Comparison of ENCODE assay signal across 8 cellular contexts in genomic region chr9:132411091-132411508, GRCh38. TPM values are rescaled to one million over a fixed set of nuclear protein-coding genes. Genes with fewer than 3 reads are reported as not detected.
A peak's percentile ranks its signal among the peaks of the same experiment; 100 is the strongest.
DNase-seq lines count a peak whose midpoint lies in the region; ATAC-seq and TF ChIP-seq lines count a peak whose summit lies in the region.

No MANE protein-coding gene starts in this region.

- no peak overlapping the region for H3K14ac ChIP-seq in trophoblast cell (ENCODE audit: low read length)

- no CpG with 5 or more reads among the region's 20 CpGs for WGBS in trophoblast cell (ENCODE audit: extremely low coverage, insufficient coverage, insufficient read length)

- H3K27me3 Mint-ChIP-seq in Caco-2 (ENCODE audit: insufficient read depth, unreplicated experiment), result peaks cover 22% of the 10 kb centered on the region

- H4K8ac ChIP-seq in trophoblast cell (ENCODE audit: low read depth, low read length), result no peak overlapping the region

- no peak overlapping the region for H3K27ac Mint-ChIP-seq in Caco-2 (ENCODE audit: unreplicated experiment)

- no peak overlapping the region for H2BK120ac ChIP-seq in trophoblast cell (ENCODE audit: insufficient read depth, low read length, poor library complexity)

- H3K36me3 Mint-ChIP-seq in Caco-2 (ENCODE audit: insufficient read depth, unreplicated experiment), result peaks cover 8% of the 10 kb centered on the region

- H2AK5ac ChIP-seq in trophoblast cell (ENCODE audit: low read length), result no peak overlapping the region

- no peak overlapping the region for H3K23ac ChIP-seq in trophoblast cell (ENCODE audit: low read length)

- H3K4me3 ChIP-seq in Caco-2 (ENCODE audit: low read depth, low read length) (no peak overlapping the region), trophoblast cell (ENCODE audit: low read depth, low read length) (no peak overlapping the region)

- H4K91ac ChIP-seq in trophoblast cell (ENCODE audit: low read depth, low read length), result no peak overlapping the region

- intact Hi-C loops in Caco-2 (cut with micrococcal nuclease; ENCODE audit: unreplicated experiment), result loop anchor here (1.0 to 2.0 kb wide), 4 partner anchors 48 to 240 kb away; no protein-coding TSS in a partner anchor

- H3K4me3 Mint-ChIP-seq in Caco-2 (ENCODE audit: unreplicated experiment), result peak overlapping the region; percentile 61

- H3K36me3 ChIP-seq in Caco-2 (ENCODE audit: control insufficient read depth, insufficient read depth, low read length) (no peaks in the 10 kb centered on the region), trophoblast cell (ENCODE audit: control insufficient read depth in 1 of 2, insufficient read depth in 2 of 2, low read length in 2 of 2) (no peaks in the 10 kb centered on the region)

- H3K27ac ChIP-seq in foreskin keratinocyte (no peak overlapping the region), trophoblast cell (ENCODE audit: low read depth, low read length) (no peak overlapping the region)

- H3K4me1 ChIP-seq in Caco-2 (peaks cover 13% of the 10 kb centered on the region), foreskin keratinocyte (no peaks in the 10 kb centered on the region), trophoblast cell (ENCODE audit: control insufficient read depth in 1 of 2, insufficient read depth in 2 of 2, low read length in 2 of 2) (peaks cover 8 to 14% of the 10 kb centered on the region in 2 experiments)

- no peak overlapping the region for H2BK5ac ChIP-seq in trophoblast cell (ENCODE audit: low read depth, low read length, poor library complexity)

- H3K27me3 ChIP-seq in Caco-2 (replicated peaks; ENCODE audit: control insufficient read depth, insufficient read depth, low read length) (peaks cover 2% of the 10 kb centered on the region; the same call in 1 of the 2 replicates), foreskin keratinocyte (peaks cover 67% of the 10 kb centered on the region), trophoblast cell (ENCODE audit: insufficient read depth, low read length) (peaks cover 17% of the 10 kb centered on the region)

- BruUV-seq in Caco-2 (replicated peaks; lab: Mats Ljungman, UMichigan), result no TSS peak

- H3K9ac ChIP-seq in trophoblast cell (ENCODE audit: low read length), result no peak overlapping the region

- no peaks in the 10 kb centered on the region for H3K79me2 ChIP-seq in trophoblast cell (ENCODE audit: control insufficient read depth, insufficient read depth, low read length, poor library complexity)

- no peak overlapping the region for H2AFZ ChIP-seq in trophoblast cell (ENCODE audit: insufficient read depth, low read length, poor library complexity)

- H3K9me3 Mint-ChIP-seq in Caco-2 (ENCODE audit: unreplicated experiment), result no peaks in the 10 kb centered on the region

- peaks cover 2% of the 10 kb centered on the region for H3K79me1 ChIP-seq in trophoblast cell (ENCODE audit: low read length)

- H2BK12ac ChIP-seq in trophoblast cell (ENCODE audit: low read length), result no peak overlapping the region

- peaks cover 7% of the 10 kb centered on the region for H3K4me1 Mint-ChIP-seq in Caco-2 (ENCODE audit: low read depth, unreplicated experiment)

- peak; percentile 80 to 87 for TF ChIP-seq CTCF in Caco-2 (IDR thresholded peaks at IDR 0.05; ENCODE audit: insufficient read depth in 1 of 2, low read depth in 1 of 2, low read length in 1 of 2, severe bottlenecking in 1 of 2, unreplicated experiment in 1 of 2)
- peak; percentile 87 for TF ChIP-seq CTCF in foreskin keratinocyte (conservative IDR thresholded peaks at IDR 0.05)

- no peak overlapping the region for H3K18ac ChIP-seq in trophoblast cell (ENCODE audit: low read length)

- peak overlapping the region; percentile 98 for H3K4me2 ChIP-seq in trophoblast cell (ENCODE audit: low read length)

- CTCF ChIA-PET in Caco-2 (lab: Charles Lee), result interaction anchor here (0.6 kb wide), 1 partner anchor 161 kb away, joined by 3 read pairs; no protein-coding TSS in a partner anchor

- POLR2A ChIA-PET in Caco-2 (lab: Charles Lee), result no interaction called here

- no peak overlapping the region for H3K4ac ChIP-seq in trophoblast cell (ENCODE audit: low read depth, low read length)

- H3K9me3 ChIP-seq in Caco-2 (no peaks in the 10 kb centered on the region), trophoblast cell (ENCODE audit: insufficient read depth, low read depth, low read length) (peaks cover 6% of the 10 kb centered on the region)

- DNase-seq in Caco-2, result peak; percentile 81 to 84
- peak; percentile 12 for DNase-seq in NOMO-1 treated with DMSO at 0.1 percent for 48 hours (lab: John Stamatoyannopoulos, UW; ENCODE audit: unreplicated experiment)
- peak; percentile 37 to 51 for DNase-seq in activated T-helper 1 cell treated with anti-CD3 and anti-CD28 coated beads, Interleukin-2, amount 50 U/mL, for 16 hours (ENCODE audit: low read depth in 1 of 2, low spot score in 1 of 2)
- DNase-seq in foreskin keratinocyte, result peak; percentile 21 to 38
- peak in 1 of 2 donors; percentile 65 for DNase-seq in trophoblast cell

- no peak overlapping the region for H4K12ac ChIP-seq in trophoblast cell (ENCODE audit: low read depth, low read length)

- ATAC-seq in HG03439 (IDR thresholded peaks at IDR 0.05; ENCODE audit: unreplicated experiment), result peak; percentile 52
- ATAC-seq in foreskin keratinocyte, result peak; percentile 56
- no peak for ATAC-seq in GM19397 (IDR thresholded peaks at IDR 0.05; ENCODE audit: unreplicated experiment)
- no peak for ATAC-seq in GM18505 (IDR thresholded peaks at IDR 0.05; ENCODE audit: unreplicated experiment)

- TF ChIP-seq POLR2A in GM18505 (IDR thresholded peaks at IDR 0.05; ENCODE audit: borderline replicate concordance, extremely low read depth, insufficient read depth, insufficient read length), result no peak

RNA-seq across cellular contexts. Expression of gene CFAP77, which starts 1.1 kb away (rescaled TPM):
- total RNA-seq in Caco-2 (2022) (not detected in 2 replicates), foreskin keratinocyte (not detected in 2 replicates)
- polyA plus RNA-seq in foreskin keratinocyte, result not detected in 2 replicates
- 0.04 TPM in 1 of 2 replicates, not detected in the other for polyA plus RNA-seq in trophoblast cell (2013)

RNA-seq across cellular contexts. Expression of gene TTF1, which starts 4.5 kb away (rescaled TPM):
- total RNA-seq in Caco-2 (2022) (11.4 and 12.9 TPM in 2 replicates), foreskin keratinocyte (12.5 and 13.0 TPM in 2 replicates)
- 11.6 and 12.9 TPM in 2 replicates for polyA plus RNA-seq in foreskin keratinocyte
- 14.7 and 15.4 TPM in 2 replicates for polyA plus RNA-seq in trophoblast cell (2013)

RNA-seq across cellular contexts. Expression of gene SETX, which starts 56.3 kb away (rescaled TPM):
- total RNA-seq in Caco-2 (2022) (31.1 and 32.1 TPM in 2 replicates), foreskin keratinocyte (29.3 and 36.5 TPM in 2 replicates)
- polyA plus RNA-seq in foreskin keratinocyte, result 8.6 and 9.4 TPM in 2 replicates
- polyA plus RNA-seq in trophoblast cell (2013), result 12.9 and 13.6 TPM in 2 replicates

Comparison
In these comparisons a context has a peak if more than half of its experiments do, and no peak if none do; other contexts are left out.
1. ATAC-seq: peak in HG03439 (single experiment) and foreskin keratinocyte (single experiment); none in GM19397 (single experiment) and GM18505 (single experiment).